In genomic region chrX:153055827-153056748, GRCh38 we compare ENCODE assay signal across 12 cellular contexts. TPM values are rescaled to one million over a fixed set of nuclear protein-coding genes. Genes with fewer than 3 reads are reported as not detected.
DNase-seq lines count a peak whose midpoint lies in the region; ATAC-seq and TF ChIP-seq lines count a peak whose summit lies in the region.
"Had no signal": no experiment of that assay in that cellular context is flagged by ENCODE, and none has a peak within 500 bp of the region (broad histone marks: within the 10 kb centered on the region; RNA-seq: fewer than 3 reads in every experiment).

Gene PNMA3 (plus strand): TSS chrX:153056470. CDS start chrX:153057056, 586 bp downstream.

- peak within 1 kb of the TSS; percentile 65 for H3K4me3 Mint-ChIP-seq in progenitor cell of endocrine pancreas (ENCODE audit: low read depth)

- H3K36me3 Mint-ChIP-seq in progenitor cell of endocrine pancreas (ENCODE audit: insufficient read depth) = peaks cover 3% of the 10 kb centered on the region

- DNase-seq in NCI-H1417 (lab: John Stamatoyannopoulos, UW) = peak in 2 of 3 experiments; percentile 40 to 43
- DNase-seq in NCI-H1417 treated with DMSO at 0.1 percent for 48 hours (lab: John Stamatoyannopoulos, UW) = no peak
- no peak for DNase-seq in RWPE2 (ENCODE audit: low spot score)
- DNase-seq in progenitor cell of endocrine pancreas (ENCODE audit: low spot score, unreplicated experiment) = no peak
- no peak for DNase-seq in MG63
- DNase-seq: activated naive CD4-positive, alpha-beta T cell treated with anti-CD3 and anti-CD28 coated beads, Interleukin-2, amount 50 U/mL, for 16 hours; EL; MV-4-11 had no signal

- H3K27ac Mint-ChIP-seq in progenitor cell of endocrine pancreas = no peak within 1 kb of the TSS

- ATAC-seq in RWPE2 (ENCODE audit: low read depth) (peak; percentile 65), GM21526 (IDR thresholded peaks at IDR 0.05; ENCODE audit: low FRiP score, unreplicated experiment) (no peak), HG02884 (IDR thresholded peaks at IDR 0.05; ENCODE audit: unreplicated experiment) (no peak)

- TF ChIP-seq CTCF in RWPE2 (IDR thresholded peaks at IDR 0.05; ENCODE audit: poor library complexity, severe bottlenecking) (no peak), progenitor cell of endocrine pancreas (IDR thresholded peaks at IDR 0.05; ENCODE audit: unreplicated experiment) (no peak)

- H3K27me3 Mint-ChIP-seq in progenitor cell of endocrine pancreas = peaks cover 3% of the 10 kb centered on the region

- H3K36me3 ChIP-seq in RWPE2 (ENCODE audit: low read depth) (no peaks in the 10 kb centered on the region), iPS-15b (ENCODE audit: control insufficient read depth, insufficient read depth, low read length) (peaks cover 2% of the 10 kb centered on the region), MG63 (no peaks in the 10 kb centered on the region)

- H3K4me1 ChIP-seq in RWPE2 (ENCODE audit: insufficient read depth, poor library complexity, severe bottlenecking) (no peaks in the 10 kb centered on the region), iPS-15b (ENCODE audit: control insufficient read depth, insufficient read depth, low read length) (no peaks in the 10 kb centered on the region)

- no peak within 1 kb of the TSS for H3K9ac ChIP-seq in iPS-15b (ENCODE audit: low read depth, low read length)

- H3K9me3 ChIP-seq in RWPE2 (ENCODE audit: severe bottlenecking) = no peaks in the 10 kb centered on the region
- no peaks in the 10 kb centered on the region for H3K9me3 ChIP-seq in iPS-15b (ENCODE audit: control insufficient read depth, insufficient read depth, low read length)
- no peaks in the 10 kb centered on the region for H3K9me3 ChIP-seq in MG63

- H3K4me3 ChIP-seq in RWPE2 (ENCODE audit: severe bottlenecking) (no peak within 1 kb of the TSS), iPS-15b (ENCODE audit: low read depth, low read length) (peak within 1 kb of the TSS; percentile 8), MG63 (no peak within 1 kb of the TSS)

- H3K9me3 Mint-ChIP-seq in progenitor cell of endocrine pancreas (ENCODE audit: low read depth) = peaks cover 7% of the 10 kb centered on the region

- H3K27me3 ChIP-seq in RWPE2 (ENCODE audit: insufficient read depth, poor library complexity, severe bottlenecking) (peaks cover 16% of the 10 kb centered on the region), iPS-15b (ENCODE audit: control insufficient read depth, insufficient read depth, low read length) (peaks cover 12% of the 10 kb centered on the region), MG63 (no peaks in the 10 kb centered on the region)

- peaks cover 6% of the 10 kb centered on the region for H3K4me1 Mint-ChIP-seq in progenitor cell of endocrine pancreas (ENCODE audit: low read depth)

- no peak within 1 kb of the TSS for H3K27ac ChIP-seq in RWPE2 (ENCODE audit: poor library complexity, severe bottlenecking)

RNA-seq across cellular contexts. Expression of gene PNMA3, which starts in this region (rescaled TPM):
- 31.1 and 32.8 TPM in 2 replicates for total RNA-seq in progenitor cell of endocrine pancreas
- 0.40 TPM in 1 of 2 replicates, not detected in the other for total RNA-seq in MG63 (2014; rRNA removed; shearing (Covaris generic); ENCODE audit: low replicate concordance)
- total RNA-seq: RPMI7951 had no signal

Comparison
In these comparisons a context has a peak if more than half of its experiments do, and no peak if none do; other contexts are left out.
1. RNA of gene PNMA3 (total RNA-seq): 31.1 to 32.8 TPM in progenitor cell of endocrine pancreas; 0.40 TPM in MG63; every median in the first group is over 10 times any median in the second.
2. DNase-seq: peak in NCI-H1417 (2 of 3); none in NCI-H1417 treated with DMSO at 0.1 percent for 48 hours (single experiment), RWPE2 (single experiment), progenitor cell of endocrine pancreas (single experiment) and MG63 (single experiment).